Comparison of ENCODE assay signal across 29 cellular contexts in the genomic region with DNA sequence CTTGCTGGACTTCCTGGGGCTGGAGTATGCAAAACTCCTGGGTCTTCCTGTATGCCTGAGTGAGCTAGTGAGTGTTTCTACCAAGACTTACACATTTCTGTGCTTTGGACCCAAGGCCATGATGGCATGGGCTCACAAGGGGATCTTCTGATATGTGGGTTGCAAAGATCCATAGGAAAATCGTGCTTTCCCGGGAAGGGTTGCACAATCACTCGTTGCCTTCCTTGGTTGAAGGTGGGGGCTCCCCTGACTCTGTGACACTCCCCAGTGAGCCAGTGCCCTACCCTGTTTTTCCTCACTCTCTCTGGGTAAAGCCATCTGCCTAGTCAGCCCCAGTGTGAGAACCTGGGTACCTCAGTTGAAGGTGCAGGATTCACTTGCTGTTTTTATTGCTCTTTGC.
"Had no signal": no experiment of that assay in that cellular context is flagged by ENCODE, and none has a peak within 500 bp of the region (broad histone marks: within the 10 kb centered on the region; RNA-seq: fewer than 3 reads in every experiment).

No MANE protein-coding gene starts in this region.

- H3K27me3 Mint-ChIP-seq: dendritic cell treated with granulocyte-macrophage colony-stimulating factor and Interleukin-4, amounts not matched to agents 40 ng/mL and 50 ng/mL, for 4 days; effector memory CD8-positive, alpha-beta T cell had no signal

- H3K4me3 ChIP-seq: colonic mucosa, coronary artery, dorsolateral prefrontal cortex, esophagus muscularis mucosa, esophagus squamous epithelium, gastrocnemius medialis, gastroesophageal sphincter, heart left ventricle, heart right ventricle had no signal

- H3K4me3 Mint-ChIP-seq: dendritic cell treated with granulocyte-macrophage colony-stimulating factor and Interleukin-4, amounts not matched to agents 40 ng/mL and 50 ng/mL, for 4 days; effector memory CD8-positive, alpha-beta T cell; endodermal cell had no signal

- ATAC-seq: effector memory CD8-positive, alpha-beta T cell; esophagus mucosa; foreskin keratinocyte; gastrocnemius medialis; gastroesophageal sphincter; heart left ventricle; heart right ventricle had no signal

- DNase-seq: colonic mucosa; cortex of kidney; dermis blood vessel endothelial cell; dorsolateral prefrontal cortex; effector CD4-positive, alpha-beta T cell; effector CD8-positive, alpha-beta T cell; effector memory CD4-positive, alpha-beta T cell; effector memory CD8-positive, alpha-beta T cell; endodermal cell; erythroblast; esophagus squamous epithelium; foreskin fibroblast; foreskin keratinocyte; foreskin melanocyte; gastrocnemius medialis; glutamatergic neuron; head of caudate nucleus; heart left ventricle; heart right ventricle had no signal

- FAIRE-seq: colon, endometrium, endothelial cell of umbilical vein, frontal cortex had no signal

- H3K4me1 ChIP-seq: colonic mucosa, esophagus muscularis mucosa, esophagus squamous epithelium, foreskin keratinocyte, gastrocnemius medialis, gastroesophageal sphincter, heart left ventricle, heart right ventricle had no signal

- H3K27ac Mint-ChIP-seq: dendritic cell treated with granulocyte-macrophage colony-stimulating factor and Interleukin-4, amounts not matched to agents 40 ng/mL and 50 ng/mL, for 4 days; effector memory CD8-positive, alpha-beta T cell; endodermal cell had no signal

- H3K9me3 ChIP-seq: colonic mucosa, gastrocnemius medialis had no signal

- H3K36me3 ChIP-seq: colonic mucosa, esophagus muscularis mucosa, esophagus squamous epithelium, gastrocnemius medialis, gastroesophageal sphincter, heart left ventricle, heart right ventricle had no signal

- H3K27ac ChIP-seq: colonic mucosa, coronary artery, dorsolateral prefrontal cortex, epithelial cell of prostate, esophagus muscularis mucosa, esophagus squamous epithelium, foreskin keratinocyte, gastrocnemius medialis, gastroesophageal sphincter, heart left ventricle, heart right ventricle had no signal

- H3K27me3 ChIP-seq: colonic mucosa, dorsolateral prefrontal cortex, esophagus muscularis mucosa, esophagus squamous epithelium, foreskin keratinocyte, gastrocnemius medialis, gastroesophageal sphincter, heart left ventricle, heart right ventricle had no signal
